1 cellular context compared by ENCODE assay signal in genomic region chr21:43777953-43778352, GRCh38.
TF ChIP-seq lines count a peak whose summit lies in the region.

No MANE protein-coding gene starts in this region.

TF ChIP-seq in HEK293, 187 proteins besides CTCF, POLR2A, EP300 and RAD21:
- TF ChIP-seq PRDM10 (tag by site-specific recombination; IDR thresholded peaks at IDR 0.05) (peak; percentile 46; the same call in 1 of the 2 replicates), SCRT2 (tag by site-specific recombination; IDR thresholded peaks at IDR 0.05) (peak; percentile 89), PATZ1 (tag by site-specific recombination; IDR thresholded peaks at IDR 0.05) (0 out of 2 replicates have a peak, but pooled peaks have one; percentile 16), ZNF600 (tag by site-specific recombination; IDR thresholded peaks at IDR 0.05) (no peak), ZNF121 (tag by site-specific recombination; IDR thresholded peaks at IDR 0.05) (no peak), ZNF398 (tag by site-specific recombination; IDR thresholded peaks at IDR 0.05) (no peak)
